ENCODE assay signal across 10 cellular contexts in the genomic region with DNA sequence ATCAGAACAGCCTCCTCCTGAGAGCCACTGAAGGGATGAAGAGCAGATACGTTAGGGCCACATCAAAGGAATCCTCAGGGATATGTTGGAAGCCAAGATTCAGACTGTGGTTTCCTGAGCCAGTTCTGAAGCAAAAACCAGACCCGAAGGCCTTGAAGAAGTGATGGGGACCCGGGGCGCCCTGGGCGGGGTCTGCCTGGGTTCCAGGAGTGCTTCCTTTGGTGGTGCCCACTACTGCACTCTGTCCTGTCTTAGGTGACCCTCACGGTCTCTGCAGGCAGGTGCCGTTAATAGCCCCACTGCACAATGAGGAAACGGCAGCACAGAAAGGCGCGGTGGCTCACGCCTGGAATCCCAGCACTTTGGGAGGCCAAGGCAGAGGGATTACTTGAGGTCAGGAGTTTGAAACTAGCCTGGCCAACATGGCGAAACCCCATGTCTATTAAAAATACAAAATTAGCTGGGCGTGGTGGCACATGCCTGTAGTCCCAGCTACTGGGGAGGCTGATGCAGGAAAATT. TPM values are rescaled to one million over a fixed set of nuclear protein-coding genes. Genes with fewer than 3 reads are reported as not detected.
A peak's percentile ranks its signal among the peaks of the same experiment; 100 is the strongest.
DNase-seq lines count a peak whose midpoint lies in the region; ATAC-seq and TF ChIP-seq lines count a peak whose summit lies in the region.
"Had no signal": no experiment of that assay in that cellular context is flagged by ENCODE, and none has a peak within 500 bp of the region (broad histone marks: within the 10 kb centered on the region; RNA-seq: fewer than 3 reads in every experiment).

No MANE protein-coding gene starts in this region.

- no peak for TF ChIP-seq EP300 in esophagus muscularis mucosa (IDR thresholded peaks at IDR 0.05)

- H3K36me3 ChIP-seq in DOHH2 (ENCODE audit: control insufficient read depth, low read length) (peaks cover 82% of the 10 kb centered on the region), esophagus muscularis mucosa (peaks cover 0 to 85% (median 64%) of the 10 kb centered on the region in 4 donors), skeletal muscle tissue (ENCODE audit: control insufficient read depth in 3 of 3, insufficient read depth in 3 of 3, low read length in 3 of 3) (peaks cover 23 to 47% (median 30%) of the 10 kb centered on the region in 3 donors)

- CTCF ChIA-PET in RWPE1 (lab: Yijun Ruan, JAX), result interaction anchor here (0.8 to 1.1 kb wide), 2 partner anchors 17 to 19 kb away, joined by 3 read pairs; no protein-coding TSS in a partner anchor

- H4K20me1 ChIP-seq in DOHH2 (ENCODE audit: control insufficient read depth, insufficient read depth, low read depth, low read length), result no peaks in the 10 kb centered on the region

- H3K9ac ChIP-seq in skeletal muscle tissue (ENCODE audit: low read depth in 1 of 3, low read length in 3 of 3), result no peak overlapping the region

- peak overlapping the region; percentile 66 for H3K27ac ChIP-seq in DOHH2 (ENCODE audit: low read depth, low read length)
- H3K27ac ChIP-seq in RWPE1, result peak overlapping the region; percentile 76
- H3K27ac ChIP-seq in esophagus muscularis mucosa (replicated peaks in 1 of 4), result peak overlapping the region; percentile 69 to 80 (median 77)
- peak overlapping the region; percentile 47 for H3K27ac ChIP-seq in skeletal muscle tissue (ENCODE audit: low read depth, low read length)

- DNase-seq in RWPE1 (ENCODE audit: low spot score) (no peak), esophagus muscularis mucosa (ENCODE audit: extremely low spot score) (no peak), NCI-H82 (lab: John Stamatoyannopoulos, UW) (no peak), islet precursor cell (no peak)
- DNase-seq in activated effector memory CD4-positive, alpha-beta T cell treated with anti-CD3 and anti-CD28 coated beads, Interleukin-2, amount 50 U/mL, for 16 hours, result no peak
- DNase-seq: retina had no signal

- 68% methylated on average over 13 of the region's 13 CpGs for WGBS in esophagus muscularis mucosa

- H3K27me3 ChIP-seq in DOHH2 (ENCODE audit: control insufficient read depth, low read length) (no peaks in the 10 kb centered on the region), esophagus muscularis mucosa (no peaks in the 10 kb centered on the region), skeletal muscle tissue (ENCODE audit: control insufficient read depth in 3 of 3, insufficient read depth in 3 of 3, low read length in 3 of 3) (no peaks in the 10 kb centered on the region)

- TF ChIP-seq CTCF in DOHH2 (IDR thresholded peaks at IDR 0.05; ENCODE audit: low read depth, low read length, poor library complexity, severe bottlenecking) (no peak), RWPE1 (conservative IDR thresholded peaks at IDR 0.05; ENCODE audit: low read depth) (no peak), esophagus muscularis mucosa (IDR thresholded peaks at IDR 0.05) (no peak)

- H3K4me3 ChIP-seq in DOHH2 (ENCODE audit: low read length), result peak overlapping the region; percentile 43; the same call in 1 of the 2 replicates
- H3K4me3 ChIP-seq in esophagus muscularis mucosa, result no peak overlapping the region
- H3K4me3 ChIP-seq in skeletal muscle tissue (ENCODE audit: low read length in 3 of 3), result no peak overlapping the region

- H3K4me1 ChIP-seq in DOHH2 (ENCODE audit: control insufficient read depth, low read length) (peaks cover 39% of the 10 kb centered on the region), esophagus muscularis mucosa (peaks cover 25 to 47% (median 36%) of the 10 kb centered on the region in 4 donors), skeletal muscle tissue (ENCODE audit: control insufficient read depth in 3 of 3, insufficient read depth in 3 of 3, low read length in 3 of 3) (peaks cover 25 to 32% (median 30%) of the 10 kb centered on the region in 3 donors)

- no peak for ATAC-seq in GM21360 (IDR thresholded peaks at IDR 0.05; ENCODE audit: unreplicated experiment)

- no peaks in the 10 kb centered on the region for H3K9me2 ChIP-seq in DOHH2 (replicated peaks; ENCODE audit: control insufficient read depth, low read length)

- intact Hi-C loops in esophagus muscularis mucosa (cut with DNase I), result loop anchor here (10.0 kb wide), 1 partner anchor 58 kb away; the partner anchor contains the start of gene NOL12

- H3F3A ChIP-seq in DOHH2 (ENCODE audit: control insufficient read depth, insufficient read depth), result 0 out of 2 replicates have a peak, but pooled peaks cover 6% of the 10 kb centered on the region

- peak overlapping the region; percentile 61 for H3K4me2 ChIP-seq in DOHH2 (ENCODE audit: low read length)

- POLR2A ChIA-PET in RWPE1 (lab: Yijun Ruan, JAX; ENCODE audit: low non-redundant PET), result no interaction called here

- H3K79me2 ChIP-seq in DOHH2 (ENCODE audit: control insufficient read depth, low read length), result no peaks in the 10 kb centered on the region

- no peak for TF ChIP-seq POLR2A in esophagus muscularis mucosa (IDR thresholded peaks at IDR 0.05; ENCODE audit: low read depth)

- H3K9me3 ChIP-seq in DOHH2 (ENCODE audit: control insufficient read depth, insufficient read depth, low read length) (no peaks in the 10 kb centered on the region), esophagus muscularis mucosa (no peaks in the 10 kb centered on the region), skeletal muscle tissue (ENCODE audit: control insufficient read depth in 3 of 3, low read length in 3 of 3) (no peaks in the 10 kb centered on the region)

RNA-seq across cellular contexts. Expression of gene SH3BP1, which starts 12.9 kb away (rescaled TPM):
- total RNA-seq in esophagus muscularis mucosa (1 to 10 TPM; 1.5 to 7.5 (median 4.3) TPM), skeletal muscle tissue (9.9 TPM)

RNA-seq across cellular contexts. Expression of gene GGA1, which starts 18.0 kb away (rescaled TPM):
- total RNA-seq in esophagus muscularis mucosa, result 10 to 100 TPM; 30.3 to 44.7 (median 40.9) TPM
- 15.7 TPM for total RNA-seq in skeletal muscle tissue

RNA-seq across cellular contexts. Expression of gene PDXP, which starts 31.9 kb away (rescaled TPM):
- 10 to 100 TPM in 3 of 4 donors, 1 to 10 TPM in 1; 7.3 to 28.3 (median 17.4) TPM for total RNA-seq in esophagus muscularis mucosa
- total RNA-seq in skeletal muscle tissue, result 8.9 TPM

RNA-seq across cellular contexts. Expression of gene LGALS2, which starts 46.7 kb away (rescaled TPM):
- total RNA-seq in esophagus muscularis mucosa (not detected), skeletal muscle tissue (not detected)
- total RNA-seq: dermis microvascular lymphatic vessel endothelial cell had no signal

RNA-seq across cellular contexts. Expression of gene LGALS1, which starts 48.8 kb away (rescaled TPM):
- total RNA-seq in esophagus muscularis mucosa (1,000 to 10,000 TPM in 3 of 4 donors, 100 to 1,000 TPM in 1; 710 to 1,112 (median 1,021) TPM), skeletal muscle tissue (3,417 TPM)
